11 cellular contexts compared by ENCODE assay signal in genomic region chr6:27474172-27474465, GRCh38. TPM values are rescaled to one million over a fixed set of nuclear protein-coding genes. Genes with fewer than 3 reads are reported as not detected.
DNase-seq lines count a peak whose midpoint lies in the region; ATAC-seq and TF ChIP-seq lines count a peak whose summit lies in the region.
"Had no signal": no experiment of that assay in that cellular context is flagged by ENCODE, and none has a peak within 500 bp of the region (broad histone marks: within the 10 kb centered on the region; RNA-seq: fewer than 3 reads in every experiment).

No MANE protein-coding gene starts in this region.

- H3K4me2 ChIP-seq in DND-41 (ENCODE audit: insufficient read depth, low read length): 0 out of 2 replicates have a peak overlapping the region, but pooled peaks have one; percentile 81
- peak overlapping the region; percentile 66 for H3K4me2 ChIP-seq in hepatocyte

- WGBS in hepatocyte (ENCODE audit: low lambda C conversion rate, missing lambda C conversion rate): 88% methylated on average over 4 of the region's 4 CpGs

- H3K9me2 ChIP-seq in hepatocyte (replicated peaks; ENCODE audit: insufficient read depth): no peaks in the 10 kb centered on the region

- TF ChIP-seq CTCF in DND-41 (IDR thresholded peaks at IDR 0.05; ENCODE audit: borderline replicate concordance, extremely low read depth, low read length, poor library complexity, severe bottlenecking): no peak
- TF ChIP-seq CTCF in hepatocyte (IDR thresholded peaks at IDR 0.05; ENCODE audit: poor library complexity): no peak

- H3K36me3 ChIP-seq in ACC112 (ENCODE audit: insufficient read depth, low read length) (no peaks in the 10 kb centered on the region), DND-41 (ENCODE audit: insufficient read depth, low read length) (peaks cover 19% of the 10 kb centered on the region), hepatocyte (replicated peaks; ENCODE audit: insufficient read depth, low read depth) (no peaks in the 10 kb centered on the region)

- H3K27ac Mint-ChIP-seq in T-helper 17 cell: no peak overlapping the region

- H4K20me1 ChIP-seq in DND-41 (ENCODE audit: insufficient read depth, low read length) (peaks cover 8% of the 10 kb centered on the region; the same call in 1 of the 2 replicates), hepatocyte (ENCODE audit: insufficient read depth, poor library complexity, severe bottlenecking) (no peaks in the 10 kb centered on the region)

- no peaks in the 10 kb centered on the region for H3K9me3 ChIP-seq in DND-41 (ENCODE audit: insufficient read depth, low read length, severe bottlenecking)
- H3K9me3 ChIP-seq in T-helper 17 cell (ENCODE audit: control insufficient read depth, low read length, poor library complexity, severe bottlenecking): no peaks in the 10 kb centered on the region
- no peaks in the 10 kb centered on the region for H3K9me3 ChIP-seq in hepatocyte (ENCODE audit: low read depth)

- H3K36me3 Mint-ChIP-seq in T-helper 17 cell (ENCODE audit: low read depth): peaks cover 7% of the 10 kb centered on the region

- H2AFZ ChIP-seq in ACC112 (ENCODE audit: low read length, unreplicated experiment): no peak overlapping the region
- H2AFZ ChIP-seq in DND-41 (ENCODE audit: low read depth, low read length): no peak overlapping the region
- H2AFZ ChIP-seq in hepatocyte: no peak overlapping the region

- no peak overlapping the region for H3K27ac ChIP-seq in ACC112 (ENCODE audit: low read depth, low read length)
- no peak overlapping the region for H3K27ac ChIP-seq in DND-41 (ENCODE audit: low read length)
- no peak overlapping the region for H3K27ac ChIP-seq in hepatocyte

- peak overlapping the region; percentile 95 for H3K4me3 Mint-ChIP-seq in T-helper 17 cell

- H3K4me1 ChIP-seq in ACC112 (ENCODE audit: control insufficient read depth, insufficient read depth, low read length, unreplicated experiment): peaks cover 17% of the 10 kb centered on the region
- H3K4me1 ChIP-seq in DND-41 (ENCODE audit: insufficient read depth, low read length): peaks cover 47% of the 10 kb centered on the region
- peaks cover 15% of the 10 kb centered on the region for H3K4me1 ChIP-seq in hepatocyte (ENCODE audit: insufficient read depth)

- peaks cover 34% of the 10 kb centered on the region for H3K4me1 Mint-ChIP-seq in T-helper 17 cell

- DNase-seq in DND-41: no peak
- DNase-seq in T-helper 17 cell: no peak
- DNase-seq in hepatocyte (ENCODE audit: low spot score): no peak
- no peak for DNase-seq in iPS-NIHi7 (ENCODE audit: extremely low spot score)
- DNase-seq in GM03348 (ENCODE audit: low spot score): no peak
- DNase-seq in NCI-H510A treated with DMSO at 0.1 percent for 48 hours (lab: John Stamatoyannopoulos, UW): no peak
- DNase-seq: KBM-7, mammary epithelial cell, Right ventricle myocardium superior had no signal

- H3K27me3 ChIP-seq in ACC112 (ENCODE audit: insufficient read depth, low read length) (no peaks in the 10 kb centered on the region), DND-41 (ENCODE audit: insufficient read depth, low read length, poor library complexity) (no peaks in the 10 kb centered on the region), hepatocyte (no peaks in the 10 kb centered on the region)

- H3K79me2 ChIP-seq in ACC112 (ENCODE audit: control insufficient read depth, insufficient read depth, low read length, unreplicated experiment) (peaks cover 2% of the 10 kb centered on the region), DND-41 (ENCODE audit: insufficient read depth, low read length) (peaks cover 44% of the 10 kb centered on the region), hepatocyte (peaks cover 32% of the 10 kb centered on the region)

- H3K27me3 Mint-ChIP-seq in T-helper 17 cell: no peaks in the 10 kb centered on the region

- no peak overlapping the region for H3K9ac ChIP-seq in DND-41 (ENCODE audit: low read depth, low read length)

- ATAC-seq in DND-41 (ENCODE audit: insufficient read depth, low read depth) (no peak), T-helper 17 cell (no peak), GM19452 (IDR thresholded peaks at IDR 0.05; ENCODE audit: unreplicated experiment) (no peak)

- H3K4me3 ChIP-seq in ACC112 (ENCODE audit: low read depth, low read length) (peak overlapping the region; percentile 96), DND-41 (ENCODE audit: low read depth in 1 of 2, low read length in 2 of 2) (no peak overlapping the region), hepatocyte (no peak overlapping the region)

RNA-seq across cellular contexts. Expression of gene ZNF184, which starts 1.2 kb away (rescaled TPM):
- total RNA-seq in T-helper 17 cell (10 to 100 TPM in 1 of 2 donors, 1 to 10 TPM in 1; 9.8 to 12.5 TPM), hepatocyte (10.7 and 12.3 TPM in 2 replicates)
- 5.1 and 5.3 TPM in 2 replicates for polyA plus RNA-seq in hepatocyte
